17 cellular contexts compared by ENCODE assay signal in the genomic region with DNA sequence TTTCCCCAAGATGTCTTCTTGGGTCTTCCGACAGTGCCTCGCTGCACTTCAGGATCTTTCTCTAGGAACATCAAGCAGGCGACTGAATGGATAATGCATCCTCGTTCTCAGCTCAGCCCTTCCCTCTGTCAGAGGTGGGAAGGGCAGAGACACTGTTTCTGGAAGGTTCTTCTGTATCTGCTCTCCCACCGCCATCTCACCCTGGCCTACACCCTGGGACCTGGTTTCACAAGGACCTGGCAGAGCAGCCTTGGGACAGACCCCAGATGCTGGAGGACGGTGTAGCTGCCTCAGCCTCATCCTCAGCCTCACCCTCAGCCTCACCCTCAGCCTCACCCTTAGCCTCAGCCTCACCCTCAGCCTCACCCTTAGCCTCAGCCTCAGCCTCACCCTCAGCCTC. TPM values are rescaled to one million over a fixed set of nuclear protein-coding genes. Genes with fewer than 3 reads are reported as not detected.
DNase-seq lines count a peak whose midpoint lies in the region; ATAC-seq lines count a peak whose summit lies in the region.
"Had no signal": no experiment of that assay in that cellular context is flagged by ENCODE, and none has a peak within 500 bp of the region (broad histone marks: within the 10 kb centered on the region; RNA-seq: fewer than 3 reads in every experiment).

No MANE protein-coding gene starts in this region.

- H4K91ac ChIP-seq in trophoblast cell (ENCODE audit: low read depth, low read length): no peak overlapping the region

- H3K4me1 Mint-ChIP-seq in activated CD4-positive, alpha-beta T cell treated with anti-CD3 and anti-CD28 coated beads for 36 hours: peaks cover 5% of the 10 kb centered on the region
- peaks cover 7% of the 10 kb centered on the region for H3K4me1 Mint-ChIP-seq in T-helper 17 cell
- H3K4me1 Mint-ChIP-seq in stimulated activated effector memory CD8-positive, alpha-beta T cell treated with anti-CD3 and anti-CD28 coated beads, Interleukin-12 subunit alpha, Interleukin-12 subunit beta, amount 100 ng/mL, for 72 hours: peaks cover 23% of the 10 kb centered on the region
- H3K4me1 Mint-ChIP-seq in activated CD8-positive, alpha-beta memory T cell treated with anti-CD3 and anti-CD28 coated beads, Interleukin-2, amount 10 ng/mL, durations not matched to agents 7 days and 5 days: peaks cover 20% of the 10 kb centered on the region
- H3K4me1 Mint-ChIP-seq: H9 had no signal

- no peaks in the 10 kb centered on the region for H3K79me2 ChIP-seq in trophoblast cell (ENCODE audit: control insufficient read depth, insufficient read depth, low read length, poor library complexity)

- H3K23ac ChIP-seq in trophoblast cell (ENCODE audit: low read length): no peak overlapping the region

- no peak overlapping the region for H4K8ac ChIP-seq in trophoblast cell (ENCODE audit: low read depth, low read length)

- H3K27me3 Mint-ChIP-seq in activated CD4-positive, alpha-beta T cell treated with anti-CD3 and anti-CD28 coated beads for 36 hours: no peaks in the 10 kb centered on the region
- H3K27me3 Mint-ChIP-seq in T-helper 17 cell: peaks cover 8% of the 10 kb centered on the region
- H3K27me3 Mint-ChIP-seq in activated CD8-positive, alpha-beta memory T cell treated with anti-CD3 and anti-CD28 coated beads, Interleukin-2, amount 10 ng/mL, durations not matched to agents 7 days and 5 days: peaks cover 4% of the 10 kb centered on the region
- H3K27me3 Mint-ChIP-seq: CD4-positive, alpha-beta T cell had no signal

- 0 out of 2 replicates have a peak overlapping the region, but pooled peaks have one; percentile 85 for H3K4me2 ChIP-seq in BLaER1
- H3K4me2 ChIP-seq in trophoblast cell (ENCODE audit: low read length): no peak overlapping the region

- no peaks in the 10 kb centered on the region for H3K79me1 ChIP-seq in trophoblast cell (ENCODE audit: low read length)

- H3K9me3 ChIP-seq in BLaER1 (no peaks in the 10 kb centered on the region), T-helper 17 cell (ENCODE audit: control insufficient read depth, low read length, poor library complexity, severe bottlenecking) (no peaks in the 10 kb centered on the region), trophoblast cell (ENCODE audit: insufficient read depth, low read depth, low read length) (peaks cover 2% of the 10 kb centered on the region)
- H3K9me3 ChIP-seq: BLaER1 treated with 17β-estradiol and CSF1 and Interleukin-3, amounts not matched to agents 10 nM and 100 nM had no signal

- no peaks in the 10 kb centered on the region for H3K36me3 Mint-ChIP-seq in activated CD4-positive, alpha-beta T cell treated with anti-CD3 and anti-CD28 coated beads for 36 hours (ENCODE audit: low read depth)
- no peaks in the 10 kb centered on the region for H3K36me3 Mint-ChIP-seq in T-helper 17 cell (ENCODE audit: low read depth)
- H3K36me3 Mint-ChIP-seq in stimulated activated effector memory CD8-positive, alpha-beta T cell treated with anti-CD3 and anti-CD28 coated beads, Interleukin-12 subunit alpha, Interleukin-12 subunit beta, amount 100 ng/mL, for 72 hours: no peaks in the 10 kb centered on the region
- H3K36me3 Mint-ChIP-seq in activated CD8-positive, alpha-beta memory T cell treated with anti-CD3 and anti-CD28 coated beads, Interleukin-2, amount 10 ng/mL, durations not matched to agents 7 days and 5 days: no peaks in the 10 kb centered on the region

- no peak overlapping the region for H4K12ac ChIP-seq in trophoblast cell (ENCODE audit: low read depth, low read length)

- no peak overlapping the region for H2AFZ ChIP-seq in trophoblast cell (ENCODE audit: insufficient read depth, low read length, poor library complexity)

- no peak overlapping the region for H2BK12ac ChIP-seq in trophoblast cell (ENCODE audit: low read length)

- no peak overlapping the region for H3K18ac ChIP-seq in trophoblast cell (ENCODE audit: low read length)

- peak overlapping the region; percentile 57; the same call in 1 of the 2 replicates for H3K27ac ChIP-seq in BLaER1
- H3K27ac ChIP-seq in trophoblast cell (ENCODE audit: low read depth, low read length): no peak overlapping the region
- H3K27ac ChIP-seq: 22Rv1; BLaER1 treated with 17β-estradiol and CSF1 and Interleukin-3, amounts not matched to agents 10 nM and 100 nM had no signal

- no peak overlapping the region for H2BK5ac ChIP-seq in trophoblast cell (ENCODE audit: low read depth, low read length, poor library complexity)

- no peak for ATAC-seq in activated CD4-positive, alpha-beta T cell treated with anti-CD3 and anti-CD28 coated beads for 36 hours
- ATAC-seq in T-helper 17 cell: no peak
- no peak for ATAC-seq in stimulated activated effector memory CD8-positive, alpha-beta T cell treated with anti-CD3 and anti-CD28 coated beads, Interleukin-12 subunit alpha, Interleukin-12 subunit beta, amount 100 ng/mL, for 72 hours
- no peak for ATAC-seq in activated CD8-positive, alpha-beta memory T cell treated with anti-CD3 and anti-CD28 coated beads, Interleukin-2, amount 10 ng/mL, durations not matched to agents 7 days and 5 days
- ATAC-seq: GM12878 had no signal

- no peaks in the 10 kb centered on the region for H3K36me3 ChIP-seq in BLaER1
- no peaks in the 10 kb centered on the region for H3K36me3 ChIP-seq in trophoblast cell (ENCODE audit: control insufficient read depth in 1 of 2, insufficient read depth in 2 of 2, low read length in 2 of 2)
- H3K36me3 ChIP-seq: BLaER1 treated with 17β-estradiol and CSF1 and Interleukin-3, amounts not matched to agents 10 nM and 100 nM had no signal

- no peak overlapping the region for H3K4me3 Mint-ChIP-seq in activated CD4-positive, alpha-beta T cell treated with anti-CD3 and anti-CD28 coated beads for 36 hours
- H3K4me3 Mint-ChIP-seq in T-helper 17 cell: no peak overlapping the region
- H3K4me3 Mint-ChIP-seq in stimulated activated effector memory CD8-positive, alpha-beta T cell treated with anti-CD3 and anti-CD28 coated beads, Interleukin-12 subunit alpha, Interleukin-12 subunit beta, amount 100 ng/mL, for 72 hours: no peak overlapping the region
- no peak overlapping the region for H3K4me3 Mint-ChIP-seq in activated CD8-positive, alpha-beta memory T cell treated with anti-CD3 and anti-CD28 coated beads, Interleukin-2, amount 10 ng/mL, durations not matched to agents 7 days and 5 days
- H3K4me3 Mint-ChIP-seq: CD4-positive, alpha-beta T cell; H9 had no signal

- CTCF ChIA-PET in activated CD4-positive, alpha-beta T cell treated with anti-CD3 and anti-CD28 coated beads for 36 hours (lab: Charles Lee): no interaction called here
- CTCF ChIA-PET in activated CD8-positive, alpha-beta memory T cell treated with anti-CD3 and anti-CD28 coated beads, Interleukin-2, amount 10 ng/mL, durations not matched to agents 7 days and 5 days (lab: Charles Lee): interaction anchor here (1.3 kb wide), 1 partner anchor 9 kb away, joined by 3 read pairs; no protein-coding TSS in a partner anchor

- DNase-seq in activated CD4-positive, alpha-beta T cell treated with anti-CD3 and anti-CD28 coated beads for 36 hours: peak; percentile 2
- no peak for DNase-seq in activated CD4-positive, alpha-beta T cell treated with anti-CD3 and anti-CD28 coated beads, Interleukin-2, amount 50 U/mL, for 4 hours
- DNase-seq in T-helper 17 cell: no peak
- DNase-seq in trophoblast cell: no peak
- no peak for DNase-seq in NCI-H1694 treated with DMSO at 0.1 percent for 48 hours (lab: John Stamatoyannopoulos, UW)
- no peak for DNase-seq in stimulated activated effector memory CD8-positive, alpha-beta T cell treated with anti-CD3 and anti-CD28 coated beads, Interleukin-12 subunit alpha, Interleukin-12 subunit beta, amount 100 ng/mL, for 72 hours (ENCODE audit: low spot score in 2 of 2)
- no peak for DNase-seq in activated CD8-positive, alpha-beta memory T cell treated with anti-CD3 and anti-CD28 coated beads, Interleukin-2, amount 10 ng/mL, durations not matched to agents 7 days and 5 days
- DNase-seq: AML-193, Calu3, DMS 273 treated with DMSO at 0.1 percent for 48 hours, GOT3, H9 had no signal

- H3K9ac ChIP-seq in BLaER1: no peak overlapping the region
- H3K9ac ChIP-seq in trophoblast cell (ENCODE audit: low read length): no peak overlapping the region

- no peak overlapping the region for H2BK120ac ChIP-seq in trophoblast cell (ENCODE audit: insufficient read depth, low read length, poor library complexity)

- H2AK5ac ChIP-seq in trophoblast cell (ENCODE audit: low read length): no peak overlapping the region

- intact Hi-C loops in activated CD4-positive, alpha-beta T cell treated with anti-CD3 and anti-CD28 coated beads for 36 hours (cut with DNase I, micrococcal nuclease): no loop called here

- POLR2A ChIA-PET in activated CD4-positive, alpha-beta T cell treated with anti-CD3 and anti-CD28 coated beads for 36 hours (lab: Charles Lee): no interaction called here

- no peak overlapping the region for H3K27ac Mint-ChIP-seq in activated CD4-positive, alpha-beta T cell treated with anti-CD3 and anti-CD28 coated beads for 36 hours
- peak overlapping the region; percentile 11 for H3K27ac Mint-ChIP-seq in T-helper 17 cell
- no peak overlapping the region for H3K27ac Mint-ChIP-seq in stimulated activated effector memory CD8-positive, alpha-beta T cell treated with anti-CD3 and anti-CD28 coated beads, Interleukin-12 subunit alpha, Interleukin-12 subunit beta, amount 100 ng/mL, for 72 hours
- H3K27ac Mint-ChIP-seq in activated CD8-positive, alpha-beta memory T cell treated with anti-CD3 and anti-CD28 coated beads, Interleukin-2, amount 10 ng/mL, durations not matched to agents 7 days and 5 days: no peak overlapping the region
- H3K27ac Mint-ChIP-seq: CD4-positive, alpha-beta T cell; H9 had no signal

- H3K4me1 ChIP-seq in BLaER1 (peaks cover 52% of the 10 kb centered on the region), trophoblast cell (ENCODE audit: control insufficient read depth in 1 of 2, insufficient read depth in 2 of 2, low read length in 2 of 2) (no peaks in the 10 kb centered on the region)

- no peaks in the 10 kb centered on the region for H4K20me1 ChIP-seq in BLaER1

- no peaks in the 10 kb centered on the region for H3K27me3 ChIP-seq in BLaER1
- H3K27me3 ChIP-seq in trophoblast cell (ENCODE audit: insufficient read depth, low read length): peaks cover 2% of the 10 kb centered on the region

- no peak overlapping the region for H3K4ac ChIP-seq in trophoblast cell (ENCODE audit: low read depth, low read length)

- no peaks in the 10 kb centered on the region for H3K9me3 Mint-ChIP-seq in activated CD4-positive, alpha-beta T cell treated with anti-CD3 and anti-CD28 coated beads for 36 hours (ENCODE audit: low read depth)
- H3K9me3 Mint-ChIP-seq in stimulated activated effector memory CD8-positive, alpha-beta T cell treated with anti-CD3 and anti-CD28 coated beads, Interleukin-12 subunit alpha, Interleukin-12 subunit beta, amount 100 ng/mL, for 72 hours: no peaks in the 10 kb centered on the region
- no peaks in the 10 kb centered on the region for H3K9me3 Mint-ChIP-seq in activated CD8-positive, alpha-beta memory T cell treated with anti-CD3 and anti-CD28 coated beads, Interleukin-2, amount 10 ng/mL, durations not matched to agents 7 days and 5 days (ENCODE audit: low read depth)
- H3K9me3 Mint-ChIP-seq: CD4-positive, alpha-beta T cell had no signal

- H3K14ac ChIP-seq in trophoblast cell (ENCODE audit: low read length): no peak overlapping the region

- WGBS in trophoblast cell (ENCODE audit: extremely low coverage, insufficient coverage, insufficient read length): no CpG with 5 or more reads among the region's 6 CpGs

- H3K4me3 ChIP-seq in BLaER1: no peak overlapping the region
- H3K4me3 ChIP-seq in trophoblast cell (ENCODE audit: low read depth, low read length): peak overlapping the region; percentile 6
- H3K4me3 ChIP-seq: GM12878 had no signal

RNA-seq across cellular contexts. Expression of gene MRPL36, which starts 18.5 kb away (rescaled TPM):
- total RNA-seq in activated CD4-positive, alpha-beta T cell treated with anti-CD3 and anti-CD28 coated beads for 36 hours: 10 to 100 TPM; 51.4 to 64.9 TPM
- total RNA-seq in T-helper 17 cell: 10 to 100 TPM; 12.3 to 17.7 TPM
- polyA plus RNA-seq in trophoblast cell (2013): 70.1 and 72.5 TPM in 2 replicates
- total RNA-seq in activated CD8-positive, alpha-beta memory T cell treated with anti-CD3 and anti-CD28 coated beads, Interleukin-2, amount 10 ng/mL, durations not matched to agents 7 days and 5 days: 10 to 100 TPM; 62.0 to 84.7 TPM

RNA-seq across cellular contexts. Expression of gene NDUFS6, which starts 20.1 kb away (rescaled TPM):
- 10 to 100 TPM; 18.8 to 37.1 TPM for total RNA-seq in activated CD4-positive, alpha-beta T cell treated with anti-CD3 and anti-CD28 coated beads for 36 hours
- total RNA-seq in T-helper 17 cell: 10 to 100 TPM; 15.2 to 24.7 TPM
- polyA plus RNA-seq in trophoblast cell (2013): 83.0 and 83.7 TPM in 2 replicates
- total RNA-seq in activated CD8-positive, alpha-beta memory T cell treated with anti-CD3 and anti-CD28 coated beads, Interleukin-2, amount 10 ng/mL, durations not matched to agents 7 days and 5 days: 10 to 100 TPM; 35.2 to 37.5 TPM
